25 cellular contexts compared by ENCODE assay signal in the genomic region with DNA sequence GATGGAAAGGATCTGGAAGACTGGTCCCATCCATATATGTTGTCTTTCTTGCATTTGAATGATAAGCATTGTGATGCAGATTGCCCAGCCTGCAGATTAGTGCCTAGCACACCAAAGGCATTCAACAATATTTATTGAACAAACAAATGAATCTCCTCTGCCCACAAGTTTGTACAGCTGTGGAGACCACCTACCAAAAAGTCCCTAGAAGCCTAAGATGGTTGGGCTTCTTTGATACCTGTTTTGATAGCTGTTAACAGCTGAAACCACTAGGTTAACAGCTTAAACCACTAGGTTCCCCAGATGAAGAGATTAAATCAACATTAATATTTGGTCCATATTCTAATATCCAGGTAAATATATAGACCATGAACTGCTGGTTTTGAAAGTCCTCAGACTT.
"Had no signal": no experiment of that assay in that cellular context is flagged by ENCODE, and none has a peak within 500 bp of the region (broad histone marks: within the 10 kb centered on the region; RNA-seq: fewer than 3 reads in every experiment).

No MANE protein-coding gene starts in this region.

- H3K4me2 ChIP-seq: PC-9 had no signal

- H3K27ac Mint-ChIP-seq: activated CD4-positive, alpha-beta memory T cell treated with anti-CD3 and anti-CD28 coated beads, Interleukin-2, amount 10 ng/mL, durations not matched to agents 7 days and 5 days; activated CD4-positive, alpha-beta T cell treated with anti-CD3 and anti-CD28 coated beads, Interleukin-2, amount 10 ng/mL, durations not matched to agents 7 days and 5 days; activated naive CD4-positive, alpha-beta T cell treated with anti-CD3 and anti-CD28 coated beads for 36 hours; activated naive CD8-positive, alpha-beta T cell; activated T-helper 17 cell treated with anti-CD3 and anti-CD28 coated beads, Interleukin-2, amount 50 U/mL, for 72 hours; brain; T-cell had no signal

- DNase-seq: activated CD4-positive, alpha-beta memory T cell treated with anti-CD3 and anti-CD28 coated beads, Interleukin-2, amount 10 ng/mL, durations not matched to agents 7 days and 5 days; activated CD4-positive, alpha-beta T cell treated with anti-CD3 and anti-CD28 coated beads, Interleukin-2, amount 10 ng/mL, durations not matched to agents 7 days and 5 days; activated CD4-positive, CD25-positive, alpha-beta regulatory T cell; activated gamma-delta T cell; activated naive CD4-positive, alpha-beta T cell treated with anti-CD3 and anti-CD28 coated beads for 36 hours; activated T-cell treated with anti-CD3 and anti-CD28 coated beads for 4 hours; activated T-cell treated with anti-CD3 and anti-CD28 coated beads, Interleukin-2, amount 50 U/mL, for 48 hours; amygdala; MM.1S; NCI-H1105; NCI-H1436; NCI-H1694 treated with DMSO at 0.1 percent for 48 hours; NCI-H2029 treated with DMSO at 0.1 percent for 48 hours; NCI-H345; NCI-H510A; NCI-H69; NK-92 treated with Interleukin-12 subunit alpha and Interleukin-12 subunit beta, amount 100 ng/mL, for 24 hours; PC-9; SHP77 treated with DMSO at 0.1 percent for 48 hours; T-cell had no signal

- ATAC-seq: activated T-helper 17 cell treated with anti-CD3 and anti-CD28 coated beads, Interleukin-2, amount 50 U/mL, for 72 hours had no signal

- H3K9me3 Mint-ChIP-seq: activated CD4-positive, alpha-beta memory T cell treated with anti-CD3 and anti-CD28 coated beads, Interleukin-2, amount 10 ng/mL, durations not matched to agents 7 days and 5 days; activated naive CD4-positive, alpha-beta T cell treated with anti-CD3 and anti-CD28 coated beads for 36 hours; activated T-helper 17 cell treated with anti-CD3 and anti-CD28 coated beads, Interleukin-2, amount 50 U/mL, for 72 hours; brain; T-cell had no signal

- H3K27me3 Mint-ChIP-seq: activated CD4-positive, alpha-beta memory T cell treated with anti-CD3 and anti-CD28 coated beads, Interleukin-2, amount 10 ng/mL, durations not matched to agents 7 days and 5 days; activated CD4-positive, alpha-beta T cell treated with anti-CD3 and anti-CD28 coated beads, Interleukin-2, amount 10 ng/mL, durations not matched to agents 7 days and 5 days; activated naive CD8-positive, alpha-beta T cell; activated T-helper 17 cell treated with anti-CD3 and anti-CD28 coated beads, Interleukin-2, amount 50 U/mL, for 72 hours; T-cell had no signal

- H3K4me3 Mint-ChIP-seq: activated CD4-positive, alpha-beta memory T cell treated with anti-CD3 and anti-CD28 coated beads, Interleukin-2, amount 10 ng/mL, durations not matched to agents 7 days and 5 days; activated CD4-positive, alpha-beta T cell treated with anti-CD3 and anti-CD28 coated beads, Interleukin-2, amount 10 ng/mL, durations not matched to agents 7 days and 5 days; activated naive CD4-positive, alpha-beta T cell treated with anti-CD3 and anti-CD28 coated beads for 36 hours; activated naive CD8-positive, alpha-beta T cell; activated T-helper 17 cell treated with anti-CD3 and anti-CD28 coated beads, Interleukin-2, amount 50 U/mL, for 72 hours; brain; T-cell had no signal

- H2AFZ ChIP-seq: PC-9 had no signal

- H3K27ac ChIP-seq: PC-9, VCaP had no signal

- H3K36me3 ChIP-seq: cardiac muscle cell had no signal

- H3K4me3 ChIP-seq: cardiac muscle cell, PC-9 had no signal

- H3K27me3 ChIP-seq: cardiac muscle cell had no signal
